Comparison of ENCODE assay signal across 1 cellular context in genomic region chr6:6025736-6026135, GRCh38.
TF ChIP-seq lines count a peak whose summit lies in the region.

No MANE protein-coding gene starts in this region.

TF ChIP-seq in HepG2, 621 proteins besides CTCF, POLR2A, EP300 and RAD21:
- TF ChIP-seq ARID5B (CRISPR knock-in tag; IDR thresholded peaks at IDR 0.05), result peak; percentile 71
- no peak for TF ChIP-seq ZFP36L1 (CRISPR knock-in tag; IDR thresholded peaks at IDR 0.05)
- peak; percentile 38; the same call in 1 of the 2 replicates for TF ChIP-seq HNF4G (IDR thresholded peaks at IDR 0.05; ENCODE audit: borderline replicate concordance, low read depth, low read length)
- TF ChIP-seq HNF4G (CRISPR knock-in tag; IDR thresholded peaks at IDR 0.05; ENCODE audit: borderline replicate concordance, low read depth), result no peak
- TF ChIP-seq EEA1 (CRISPR knock-in tag; IDR thresholded peaks at IDR 0.05; ENCODE audit: borderline replicate concordance), result no peak
- TF ChIP-seq FOXA3 (CRISPR knock-in tag; IDR thresholded peaks at IDR 0.05), result peak; percentile 74
- no peak for TF ChIP-seq FOXA1 (IDR thresholded peaks at IDR 0.05)
- TF ChIP-seq FOXA1 (CRISPR knock-in tag; IDR thresholded peaks at IDR 0.05), result peak; percentile 31; the same call in 1 of the 2 replicates
- TF ChIP-seq SOX5 (CRISPR knock-in tag; IDR thresholded peaks at IDR 0.05; ENCODE audit: borderline replicate concordance), result peak; percentile 56; the same call in 1 of the 2 replicates
- 0 out of 2 replicates have a peak, but pooled peaks have one; percentile 11 for TF ChIP-seq TFAP4 (IDR thresholded peaks at IDR 0.05; ENCODE audit: borderline replicate concordance, low read depth)
- no peak for TF ChIP-seq ZNF598 (CRISPR knock-in tag; IDR thresholded peaks at IDR 0.05; ENCODE audit: borderline replicate concordance)
- TF ChIP-seq TCF7 (IDR thresholded peaks at IDR 0.05; ENCODE audit: low read depth), result 0 out of 2 replicates have a peak, but pooled peaks have one; percentile 20
- peak; percentile 71; the same call in 1 of the 2 replicates for TF ChIP-seq AHDC1 (CRISPR knock-in tag; IDR thresholded peaks at IDR 0.05; ENCODE audit: borderline replicate concordance)
- no peak for TF ChIP-seq THAP11 (CRISPR knock-in tag; IDR thresholded peaks at IDR 0.05)
- TF ChIP-seq ZNF383 (CRISPR knock-in tag; IDR thresholded peaks at IDR 0.05; ENCODE audit: borderline replicate concordance), result no peak
- TF ChIP-seq GABPB1 (CRISPR knock-in tag; IDR thresholded peaks at IDR 0.05), result no peak
- TF ChIP-seq RXRB (CRISPR knock-in tag; IDR thresholded peaks at IDR 0.05; ENCODE audit: borderline replicate concordance), result 0 out of 2 replicates have a peak, but pooled peaks have one; percentile 25
- no peak for TF ChIP-seq CHCHD3 (CRISPR knock-in tag; IDR thresholded peaks at IDR 0.05)
- no peak for TF ChIP-seq CENPT (CRISPR knock-in tag; IDR thresholded peaks at IDR 0.05; ENCODE audit: low read depth)
- no peak for TF ChIP-seq TBP (CRISPR knock-in tag; IDR thresholded peaks at IDR 0.05)
- TF ChIP-seq RARA (CRISPR knock-in tag; IDR thresholded peaks at IDR 0.05), result 0 out of 2 replicates have a peak, but pooled peaks have one; percentile 12
- no peak for TF ChIP-seq FOXP1 (IDR thresholded peaks at IDR 0.05)
- peak; percentile 85 for TF ChIP-seq FOXP1 (CRISPR knock-in tag; IDR thresholded peaks at IDR 0.05)
- no peak for TF ChIP-seq ZNF891 (CRISPR knock-in tag; IDR thresholded peaks at IDR 0.05)
- 0 out of 2 replicates have a peak, but pooled peaks have one; percentile 35 for TF ChIP-seq MAFF (IDR thresholded peaks at IDR 0.05; ENCODE audit: low read depth, low read length)
- TF ChIP-seq GTF3A (CRISPR knock-in tag; conservative IDR thresholded peaks at IDR 0.05), result no peak
- peak; percentile 50; the same call in 1 of the 2 replicates for TF ChIP-seq ELF3 (CRISPR knock-in tag; IDR thresholded peaks at IDR 0.05)
- TF ChIP-seq ZNF678 (CRISPR knock-in tag; IDR thresholded peaks at IDR 0.05), result no peak
- no peak for TF ChIP-seq PBX3 (CRISPR knock-in tag; IDR thresholded peaks at IDR 0.05; ENCODE audit: borderline replicate concordance)
- no peak for TF ChIP-seq ZNF232 (CRISPR knock-in tag; IDR thresholded peaks at IDR 0.05; ENCODE audit: borderline replicate concordance)
- no peak for TF ChIP-seq ZNF10 (CRISPR knock-in tag; IDR thresholded peaks at IDR 0.05; ENCODE audit: borderline replicate concordance, low read depth)
- no peak for TF ChIP-seq SIN3B (IDR thresholded peaks at IDR 0.05; ENCODE audit: low read length)
- peak; percentile 48; the same call in 1 of the 2 replicates for TF ChIP-seq FOXP4 (CRISPR knock-in tag; IDR thresholded peaks at IDR 0.05)
- TF ChIP-seq TEAD3 (CRISPR knock-in tag; optimal IDR thresholded peaks at IDR 0.05; ENCODE audit: borderline replicate concordance), result peak; percentile 14
- TF ChIP-seq SOX6 (IDR thresholded peaks at IDR 0.05), result no peak
- peak; percentile 54; the same call in 1 of the 2 replicates for TF ChIP-seq SOX6 (CRISPR knock-in tag; IDR thresholded peaks at IDR 0.05)
- TF ChIP-seq ZNF30 (CRISPR knock-in tag; IDR thresholded peaks at IDR 0.05), result no peak
- peak; percentile 50; the same call in 1 of the 2 replicates for TF ChIP-seq FOXK1 (CRISPR knock-in tag; IDR thresholded peaks at IDR 0.05; ENCODE audit: borderline replicate concordance, low read depth)
- peak; percentile 25; the same call in 1 of the 2 replicates for TF ChIP-seq PAXIP1 (CRISPR knock-in tag; conservative IDR thresholded peaks at IDR 0.05)
